In genomic region chr4:154082760-154083530, GRCh38 we compare ENCODE assay signal across 10 cellular contexts.
DNase-seq lines count a peak whose midpoint lies in the region; ATAC-seq, FAIRE-seq and TF ChIP-seq lines count a peak whose summit lies in the region.
"Had no signal": no experiment of that assay in that cellular context is flagged by ENCODE, and none has a peak within 500 bp of the region (broad histone marks: within the 10 kb centered on the region; RNA-seq: fewer than 3 reads in every experiment).

No MANE protein-coding gene starts in this region.

- no peaks in the 10 kb centered on the region for H3K36me3 ChIP-seq in HepG2 (replicated peaks in 1 of 2; ENCODE audit: control insufficient read depth in 1 of 2, insufficient read depth in 2 of 2, low read length in 2 of 2)

- H4K20me1 ChIP-seq in HepG2 (ENCODE audit: insufficient read depth, low read length), result no peaks in the 10 kb centered on the region

- no peak for TF ChIP-seq RAD21 in HepG2 (CRISPR knock-in tag; IDR thresholded peaks at IDR 0.05)

- intact Hi-C loops in HepG2 (cut with micrococcal nuclease; ENCODE audit: unreplicated experiment) (no loop called here), cardiac septum (cut with DNase I) (no loop called here)

- H3K9ac ChIP-seq in HepG2 (ENCODE audit: insufficient read depth, low read depth, low read length), result no peak overlapping the region

- H3K9me3 ChIP-seq in HepG2 (ENCODE audit: low read length), result no peaks in the 10 kb centered on the region

- ATAC-seq in HG02678 (IDR thresholded peaks at IDR 0.05; ENCODE audit: unreplicated experiment) (peak; percentile 57), HepG2 (peak; percentile 95), HG03108 (IDR thresholded peaks at IDR 0.05; ENCODE audit: unreplicated experiment) (no peak)

- no peaks in the 10 kb centered on the region for H3K79me2 ChIP-seq in HepG2 (ENCODE audit: insufficient read depth, low read length)

- TF ChIP-seq EP300 in HepG2 (IDR thresholded peaks at IDR 0.05; ENCODE audit: low read depth in 2 of 2, low read length in 2 of 2), result no peak
- no peak for TF ChIP-seq EP300 in HepG2 (CRISPR knock-in tag; IDR thresholded peaks at IDR 0.05; ENCODE audit: borderline replicate concordance)

- DNase-seq in SK-MEL-5 (ENCODE audit: low read depth, low spot score) (peak; percentile 62), HepG2 (ENCODE audit: low spot score) (no peak), cardiac septum (ENCODE audit: low spot score) (no peak), COR-L47 (lab: John Stamatoyannopoulos, UW) (no peak), SKM-1 (lab: John Stamatoyannopoulos, UW; ENCODE audit: unreplicated experiment) (no peak)

- no TSS peak for BruUV-seq in HepG2 (replicated peaks; lab: Mats Ljungman, UMichigan)

- FAIRE-seq in HepG2 (lab: Jason Lieb, UNC), result no peak
- FAIRE-seq: H54, TTC549 had no signal

- TF ChIP-seq POLR2A in HepG2 (IDR thresholded peaks at IDR 0.05; ENCODE audit: insufficient read depth in 1 of 2, low read depth in 2 of 2, low read length in 2 of 2), result no peak

- CTCF ChIA-PET in HepG2 (lab: Yijun Ruan, JAX; ENCODE audit: low intra/inter-chr PET ratio, low total read pairs), result no interaction called here

- TF ChIP-seq CTCF in GM12873 (IDR thresholded peaks at IDR 0.05; ENCODE audit: insufficient read depth, low read depth, low read length, missing control alignments) (peak; percentile 58), HepG2 (CRISPR knock-in tag; IDR thresholded peaks at IDR 0.05) (no peak)

- in situ Hi-C loops in SK-MEL-5 (cut with HindIII; ENCODE audit: low pct_unique_long_range_greater_than_20kb, low sequenced_read_pairs), result no loop called here
- in situ Hi-C loops in HepG2 (cut with HindIII; ENCODE audit: extremely low pct_ligation_motif_present, low pct_unique_long_range_greater_than_20kb), result no loop called here

- no peak overlapping the region for H3K4me2 ChIP-seq in HepG2 (ENCODE audit: low read depth, low read length)

- POLR2A ChIA-PET in HepG2 (lab: Yijun Ruan, JAX), result no interaction called here

- WGBS in HepG2 (ENCODE audit: low lambda C conversion rate), result 6% methylated on average over 5 of the region's 5 CpGs

- H2AFZ ChIP-seq in HepG2 (ENCODE audit: low read length), result no peak overlapping the region

- H3K27me3 ChIP-seq in HepG2 (ENCODE audit: control insufficient read depth in 1 of 2, insufficient read depth in 2 of 2, low read length in 2 of 2), result no peaks in the 10 kb centered on the region

- no peak overlapping the region for H3K4me3 ChIP-seq in HepG2 (replicated peaks in 1 of 3; ENCODE audit: insufficient read depth in 1 of 3, low read depth in 2 of 3, low read length in 3 of 3)

- no peak overlapping the region for H3K27ac ChIP-seq in HepG2 (ENCODE audit: extremely low read length, insufficient read depth, low read length)

- no peaks in the 10 kb centered on the region for H3K4me1 ChIP-seq in HepG2 (ENCODE audit: insufficient read depth, low read length)

TF ChIP-seq in HepG2, 621 proteins besides CTCF, POLR2A, EP300 and RAD21:
- TF ChIP-seq PHF5A (CRISPR knock-in tag; IDR thresholded peaks at IDR 0.05; ENCODE audit: low read depth, unreplicated experiment), result no peak
- no peak for TF ChIP-seq CCDC6 (CRISPR knock-in tag; IDR thresholded peaks at IDR 0.05)
- no peak for TF ChIP-seq MTF1 (CRISPR knock-in tag; IDR thresholded peaks at IDR 0.05)
- TF ChIP-seq HOXA5 (CRISPR knock-in tag; IDR thresholded peaks at IDR 0.05), result no peak
- TF ChIP-seq IRF9 (CRISPR knock-in tag; IDR thresholded peaks at IDR 0.05; ENCODE audit: borderline replicate concordance), result no peak
- peak; percentile 27; the same call in 1 of the 2 replicates for TF ChIP-seq STAG1 (CRISPR knock-in tag; IDR thresholded peaks at IDR 0.05)
- no peak for TF ChIP-seq KMT2B (CRISPR knock-in tag; IDR thresholded peaks at IDR 0.05)
- TF ChIP-seq ZNF124 (CRISPR knock-in tag; IDR thresholded peaks at IDR 0.05), result no peak
